In the genomic region with DNA sequence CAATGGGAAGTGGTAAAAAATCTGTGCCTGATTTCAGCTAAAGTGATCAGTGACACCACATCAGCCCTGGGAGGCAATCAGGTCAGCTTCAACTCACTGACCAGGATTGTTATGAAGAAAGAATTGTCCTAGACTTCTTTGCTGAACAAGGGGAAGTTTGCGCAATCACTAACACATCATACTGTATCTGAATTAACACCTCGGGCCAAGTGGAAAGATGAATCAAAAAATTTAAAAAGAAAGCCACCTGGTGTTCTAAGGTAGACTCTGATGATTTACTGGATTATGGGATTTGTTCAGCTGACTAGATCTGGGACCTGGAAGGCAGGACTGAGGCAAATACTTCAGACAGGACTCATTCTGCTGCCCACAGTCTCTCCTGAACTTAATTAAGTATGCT, we compare ENCODE assay signal across 20 cellular contexts.
DNase-seq lines count a peak whose midpoint lies in the region; ATAC-seq and TF ChIP-seq lines count a peak whose summit lies in the region.
"Had no signal": no experiment of that assay in that cellular context is flagged by ENCODE, and none has a peak within 500 bp of the region (broad histone marks: within the 10 kb centered on the region; RNA-seq: fewer than 3 reads in every experiment).

No MANE protein-coding gene starts in this region.

- H2BK5ac ChIP-seq in IMR-90 (ENCODE audit: low read depth, low read length, poor library complexity, severe bottlenecking) = no peak overlapping the region

- H3K36me3 Mint-ChIP-seq in T-cell = no peaks in the 10 kb centered on the region
- H3K36me3 Mint-ChIP-seq: IgD-negative memory B cell had no signal

- H3K27ac ChIP-seq in IMR-90 (ENCODE audit: insufficient read depth, low read length) = no peak overlapping the region
- H3K27ac ChIP-seq: C4-2B had no signal

- H2BK15ac ChIP-seq in IMR-90 (ENCODE audit: low read depth, low read length) = no peak overlapping the region

- H2AK9ac ChIP-seq in IMR-90 (replicated peaks; ENCODE audit: low read depth, low read length, poor library complexity) = no peak overlapping the region

- BruUV-seq in IMR-90 (replicated peaks; lab: Mats Ljungman, UMichigan) = no TSS peak

- TF ChIP-seq CTCF in IMR-90 (conservative IDR thresholded peaks at IDR 0.05; ENCODE audit: low read depth, low read length) (no peak), cardiac fibroblast (IDR thresholded peaks at IDR 0.05; ENCODE audit: low read depth, low read length) (no peak), fibroblast of mammary gland (conservative IDR thresholded peaks at IDR 0.05; ENCODE audit: control insufficient read depth, insufficient read depth, low read depth, low read length) (no peak)

- H2AFZ ChIP-seq in IMR-90 (replicated peaks; ENCODE audit: low read length, poor library complexity) = no peak overlapping the region

- H2BK20ac ChIP-seq in IMR-90 (ENCODE audit: low read depth, low read length) = no peak overlapping the region

- no peaks in the 10 kb centered on the region for H3K4me1 ChIP-seq in IMR-90 (ENCODE audit: control insufficient read depth, insufficient read depth, low read length)

- H3K18ac ChIP-seq in IMR-90 (ENCODE audit: low read depth, low read length) = no peak overlapping the region

- ATAC-seq in IMR-90 (ENCODE audit: low read depth) (no peak), HG03039 (IDR thresholded peaks at IDR 0.05; ENCODE audit: unreplicated experiment) (no peak), GM19035 (IDR thresholded peaks at IDR 0.05; ENCODE audit: unreplicated experiment) (no peak), T-cell (replicated peaks in 1 of 4) (no peak)
- ATAC-seq: PC-3 had no signal

- H3K4me2 ChIP-seq in IMR-90 (ENCODE audit: low read depth, low read length) = no peak overlapping the region
- H3K4me2 ChIP-seq: SK-N-SH had no signal

- POLR2A ChIA-PET in IMR-90 (lab: Charles Lee; ENCODE audit: unreplicated experiment) = no interaction called here
- POLR2A ChIA-PET in T-cell (lab: Charles Lee) = no interaction called here

- no peak overlapping the region for H4K5ac ChIP-seq in IMR-90 (ENCODE audit: low read depth, low read length)

- intact Hi-C loops in IMR-90 (cut with micrococcal nuclease) = no loop called here

- no peak for TF ChIP-seq RAD21 in IMR-90 (IDR thresholded peaks at IDR 0.05; ENCODE audit: low read length)

- no peaks in the 10 kb centered on the region for H3K4me1 Mint-ChIP-seq in T-cell
- H3K4me1 Mint-ChIP-seq: IgD-negative memory B cell had no signal

- no peak overlapping the region for H3K9ac ChIP-seq in IMR-90 (ENCODE audit: low read depth, low read length)
- H3K9ac ChIP-seq: SK-N-SH had no signal

- H3K27ac Mint-ChIP-seq in T-cell = no peak overlapping the region
- H3K27ac Mint-ChIP-seq: IgD-negative memory B cell had no signal

- TF ChIP-seq POLR2A in IMR-90 (IDR thresholded peaks at IDR 0.05; ENCODE audit: low read depth, low read length) = no peak

- peaks cover 2% of the 10 kb centered on the region; the same call in 1 of the 2 replicates for H3K36me3 ChIP-seq in IMR-90 (ENCODE audit: control insufficient read depth, insufficient read depth, low read length)

- H3K27me3 ChIP-seq in IMR-90 (ENCODE audit: control insufficient read depth, insufficient read depth, low read length) = no peaks in the 10 kb centered on the region

- H2BK120ac ChIP-seq in IMR-90 (ENCODE audit: low read depth, low read length) = no peak overlapping the region

- H3K9me1 ChIP-seq in IMR-90 (ENCODE audit: insufficient read depth, low read length) = 0 out of 2 replicates have a peak, but pooled peaks cover 3% of the 10 kb centered on the region

- in situ Hi-C loops in IMR-90 (cut with MboI; ENCODE audit: low sequenced_read_pairs) = no loop called here

- H3K4me3 ChIP-seq in IMR-90 (ENCODE audit: insufficient read depth, low read depth, low read length) (no peak overlapping the region), cardiac fibroblast (replicated peaks in 1 of 2; ENCODE audit: low read depth in 2 of 2, low read length in 2 of 2) (no peak overlapping the region), fibroblast of mammary gland (ENCODE audit: control insufficient read depth, low read depth, low read length) (no peak overlapping the region)

- no peak overlapping the region for H3K56ac ChIP-seq in IMR-90 (ENCODE audit: extremely low read depth, insufficient read depth, low read length)

- no peaks in the 10 kb centered on the region for H3K9me3 Mint-ChIP-seq in T-cell
- H3K9me3 Mint-ChIP-seq: IgD-negative memory B cell had no signal

- H3K9me3 ChIP-seq in IMR-90 (ENCODE audit: control insufficient read depth, insufficient read depth, low read length) = peaks cover 2% of the 10 kb centered on the region; the same call in 1 of the 2 replicates
- H3K9me3 ChIP-seq: SK-N-SH had no signal

- no CpG with 5 or more reads among the region's 2 CpGs for WGBS in IMR-90 (ENCODE audit: extremely low coverage in 2 of 2, insufficient read length in 1 of 2), 2 experiments

- H4K91ac ChIP-seq in IMR-90 (ENCODE audit: insufficient read depth, low read depth, low read length) = no peak overlapping the region

- no peaks in the 10 kb centered on the region for H3K27me3 Mint-ChIP-seq in T-cell
- H3K27me3 Mint-ChIP-seq: IgD-negative memory B cell had no signal

- H2AK5ac ChIP-seq in IMR-90 (ENCODE audit: low read depth, low read length) = no peak overlapping the region

- no peak overlapping the region for H3K4me3 Mint-ChIP-seq in T-cell
- H3K4me3 Mint-ChIP-seq: IgD-negative memory B cell had no signal

- no peak overlapping the region for H3K23ac ChIP-seq in IMR-90 (ENCODE audit: low read depth, low read length)

- no peak overlapping the region for H4K8ac ChIP-seq in IMR-90 (ENCODE audit: low read depth in 2 of 2, low read length in 2 of 2)

- peaks cover 13 to 21% of the 10 kb centered on the region in 2 experiments; a peak in 3 of 4 replicates for H3K79me1 ChIP-seq in IMR-90 (ENCODE audit: low read depth in 1 of 2, low read length in 2 of 2)

- DNase-seq in AML-193 (lab: John Stamatoyannopoulos, UW) (peak; percentile 69 to 71), IMR-90 (no peak), cardiac fibroblast (ENCODE audit: low read depth in 2 of 2) (peak; percentile 7), fibroblast of mammary gland (ENCODE audit: low read depth) (peak; percentile 26), T-cell (no peak)
- DNase-seq in NK-92 treated with Interleukin-12 subunit alpha and Interleukin-12 subunit beta, amount 100 ng/mL, for 24 hours (lab: John Stamatoyannopoulos, UW) = no peak
- DNase-seq: DMS79, NCI-H1417 treated with DMSO at 0.1 percent for 48 hours, NCI-H187 treated with DMSO at 0.1 percent for 48 hours, NCI-H2227 treated with DMSO at 0.1 percent for 48 hours, NCI-H510A treated with DMSO at 0.1 percent for 48 hours, NCI-H774, PC-3, RPMI8226, SHP77 treated with DMSO at 0.1 percent for 48 hours, SK-N-SH had no signal

- dilution Hi-C loops in IMR-90 (cut with HindIII; ENCODE audit: low sequenced_read_pairs, unreplicated experiment) = no loop called here

- no peak overlapping the region for H3K4ac ChIP-seq in IMR-90 (ENCODE audit: low read depth, low read length)

- H4K20me1 ChIP-seq in IMR-90 (ENCODE audit: insufficient read depth, low read length) = no peaks in the 10 kb centered on the region

- no peak overlapping the region for H3K14ac ChIP-seq in IMR-90 (replicated peaks; ENCODE audit: low read depth, low read length)

- CTCF ChIA-PET in IMR-90 (lab: Yijun Ruan, JAX) (no interaction called here), T-cell (lab: Charles Lee) (interaction anchor here in 1 of 2 donors (0.8 kb wide), 1 partner anchor 24 kb away, joined by 3 read pairs; no protein-coding TSS in a partner anchor)

TF ChIP-seq in IMR-90, 13 proteins besides CTCF, POLR2A, EP300 and RAD21:
- TF ChIP-seq CEBPB (IDR thresholded peaks at IDR 0.05; ENCODE audit: low read depth, low read length) (peak; percentile 51), BHLHE40 (IDR thresholded peaks at IDR 0.05; ENCODE audit: low read depth, low read length) (no peak)

Comparison
In these comparisons a context has a peak if more than half of its experiments do, and no peak if none do; other contexts are left out.
1. DNase-seq: peak in AML-193 (2 of 2), cardiac fibroblast (2 of 2) and fibroblast of mammary gland (single experiment); none in IMR-90 (single experiment), NK-92 treated with Interleukin-12 subunit alpha and Interleukin-12 subunit beta, amount 100 ng/mL, for 24 hours (single experiment) and T-cell (0 of 34).